26 cellular contexts compared by ENCODE assay signal in genomic region chr3:60421749-60422467, GRCh38.
A peak's percentile ranks its signal among the peaks of the same experiment; 100 is the strongest.
DNase-seq lines count a peak whose midpoint lies in the region; ATAC-seq, FAIRE-seq and TF ChIP-seq lines count a peak whose summit lies in the region.
"Had no signal": no experiment of that assay in that cellular context is flagged by ENCODE, and none has a peak within 500 bp of the region (broad histone marks: within the 10 kb centered on the region; RNA-seq: fewer than 3 reads in every experiment).

No MANE protein-coding gene starts in this region.

- no peaks in the 10 kb centered on the region for H4K20me1 ChIP-seq in HepG2 (ENCODE audit: insufficient read depth, low read length)
- H4K20me1 ChIP-seq: BLaER1 had no signal

- H3K4me1 ChIP-seq in HepG2 (ENCODE audit: insufficient read depth, low read length), result peaks cover 5% of the 10 kb centered on the region; the same call in 1 of the 2 replicates
- peaks cover 0 to 25% (median 5%) of the 10 kb centered on the region in 4 donors for H3K4me1 ChIP-seq in right lobe of liver
- peaks cover 2 to 3% of the 10 kb centered on the region in 2 donors for H3K4me1 ChIP-seq in small intestine (ENCODE audit: control insufficient read depth in 2 of 2, insufficient read depth in 1 of 2, low read depth in 1 of 2, low read length in 1 of 2)
- H3K4me1 ChIP-seq: A549, BE2C, BLaER1 had no signal

- in situ Hi-C loops in HepG2 (cut with HindIII; ENCODE audit: extremely low pct_ligation_motif_present, low pct_unique_long_range_greater_than_20kb), result no loop called here

- no peak overlapping the region for H3K4me3 ChIP-seq in HepG2 (replicated peaks in 1 of 3; ENCODE audit: insufficient read depth in 1 of 3, low read depth in 2 of 3, low read length in 3 of 3)
- H3K4me3 ChIP-seq in right lobe of liver, result no peak overlapping the region
- H3K4me3 ChIP-seq in small intestine (ENCODE audit: low read depth in 1 of 2, low read length in 2 of 2), result no peak overlapping the region
- H3K4me3 ChIP-seq: A549, BLaER1, GM12878 had no signal

- H3K36me3 ChIP-seq in HepG2 (replicated peaks in 1 of 2; ENCODE audit: control insufficient read depth in 1 of 2, insufficient read depth in 2 of 2, low read length in 2 of 2) (no peaks in the 10 kb centered on the region), right lobe of liver (no peaks in the 10 kb centered on the region), small intestine (ENCODE audit: control insufficient read depth in 2 of 2, insufficient read depth in 2 of 2, low read length in 2 of 2) (no peaks in the 10 kb centered on the region)
- H3K36me3 ChIP-seq: BE2C, BLaER1 had no signal

- no peaks in the 10 kb centered on the region for H3K79me2 ChIP-seq in HepG2 (ENCODE audit: insufficient read depth, low read length)

- no peak for TF ChIP-seq RAD21 in HepG2 (CRISPR knock-in tag; IDR thresholded peaks at IDR 0.05)

- TF ChIP-seq EP300 in HepG2 (IDR thresholded peaks at IDR 0.05; ENCODE audit: low read depth in 2 of 2, low read length in 2 of 2) (no peak), HepG2 (CRISPR knock-in tag; IDR thresholded peaks at IDR 0.05; ENCODE audit: borderline replicate concordance) (no peak)

- DNase-seq in left lobe of liver (ENCODE audit: low spot score) (peak; percentile 57), HepG2 (ENCODE audit: low spot score) (no peak), right lobe of liver (peak; percentile 27 to 61 (median 60)), small intestine (peak; percentile 80), 8988T (no peak), NCI-H1092 (lab: John Stamatoyannopoulos, UW) (no peak)
- DNase-seq: BE2C; C1 segment of cervical spinal cord; CD4-positive, alpha-beta memory T cell; CD4-positive, CD25-positive, alpha-beta regulatory T cell; CD8-positive, alpha-beta memory T cell; COR-L47; DMS 273 treated with DMSO at 0.1 percent for 48 hours; DMS153; DMS53; DMS79; DND-41; EL; GDM1 had no signal

- TF ChIP-seq CTCF in HepG2 (CRISPR knock-in tag; IDR thresholded peaks at IDR 0.05), result no peak
- TF ChIP-seq CTCF in right lobe of liver (IDR thresholded peaks at IDR 0.05), result no peak

- FAIRE-seq in HepG2 (lab: Jason Lieb, UNC), result no peak
- FAIRE-seq in small intestine (lab: Jason Lieb, UNC), result no peak
- FAIRE-seq: A549, GM12878, GM12892, GM18507, GM19239 had no signal

- H2AFZ ChIP-seq in HepG2 (ENCODE audit: low read length), result no peak overlapping the region

- intact Hi-C loops in HepG2 (cut with micrococcal nuclease; ENCODE audit: unreplicated experiment) (no loop called here), right lobe of liver (cut with DNase I) (loop anchor here in 1 of 2 donors (10.0 kb wide), 1 partner anchor 97 kb away; no protein-coding TSS in a partner anchor)

- BruUV-seq in HepG2 (replicated peaks; lab: Mats Ljungman, UMichigan), result no TSS peak

- POLR2A ChIA-PET in HepG2 (lab: Yijun Ruan, JAX), result no interaction called here

- ATAC-seq in left lobe of liver (peak; percentile 91), HepG2 (peak; percentile 23; the same call in 1 of the 3 replicates), right lobe of liver (peak; percentile 85 to 94 (median 92)), GM18868 (IDR thresholded peaks at IDR 0.05; ENCODE audit: unreplicated experiment) (no peak)
- ATAC-seq: A549, GM12878 had no signal

- H3K4me2 ChIP-seq in HepG2 (ENCODE audit: low read depth, low read length), result no peak overlapping the region
- H3K4me2 ChIP-seq: A549, BLaER1 had no signal

- no peak for TF ChIP-seq POLR2A in HepG2 (IDR thresholded peaks at IDR 0.05; ENCODE audit: insufficient read depth in 1 of 2, low read depth in 2 of 2, low read length in 2 of 2)
- no peak for TF ChIP-seq POLR2A in right lobe of liver (IDR thresholded peaks at IDR 0.05)

- no peaks in the 10 kb centered on the region for H3K9me3 ChIP-seq in HepG2 (ENCODE audit: low read length)
- H3K9me3 ChIP-seq in right lobe of liver, result no peaks in the 10 kb centered on the region
- H3K9me3 ChIP-seq in small intestine (ENCODE audit: control insufficient read depth, low read depth), result no peaks in the 10 kb centered on the region
- H3K9me3 ChIP-seq: A549, BE2C, BLaER1 had no signal

- CTCF ChIA-PET in HepG2 (lab: Yijun Ruan, JAX; ENCODE audit: low intra/inter-chr PET ratio, low total read pairs), result no interaction called here

- 1% methylated on average over 3 of the region's 3 CpGs for WGBS in HepG2 (ENCODE audit: low lambda C conversion rate)
- WGBS in right lobe of liver (ENCODE audit: insufficient coverage, low coverage, low lambda C conversion rate, missing lambda C conversion rate), result 34% methylated on average over 3 of the region's 3 CpGs
- 19 to 65% (median 41%) methylated on average over 3 of the region's 3 CpGs for WGBS in small intestine, 3 donors

- H3K27me3 ChIP-seq in HepG2 (ENCODE audit: control insufficient read depth in 1 of 2, insufficient read depth in 2 of 2, low read length in 2 of 2) (no peaks in the 10 kb centered on the region), right lobe of liver (no peaks in the 10 kb centered on the region), small intestine (ENCODE audit: control insufficient read depth in 2 of 2, insufficient read depth in 2 of 2, low read length in 2 of 2) (no peaks in the 10 kb centered on the region)
- H3K27me3 ChIP-seq: BE2C, BLaER1 had no signal

- no peak overlapping the region for H3K9ac ChIP-seq in HepG2 (ENCODE audit: insufficient read depth, low read depth, low read length)
- H3K9ac ChIP-seq: BLaER1 had no signal

- H3K27ac ChIP-seq in HepG2 (ENCODE audit: extremely low read length, insufficient read depth, low read length) (no peak overlapping the region), right lobe of liver (no peak overlapping the region), small intestine (ENCODE audit: low read depth in 1 of 2, low read length in 1 of 2) (no peak overlapping the region)
- H3K27ac ChIP-seq: A549, BLaER1 had no signal

TF ChIP-seq in HepG2, 621 proteins besides CTCF, POLR2A, EP300 and RAD21 (continues in another document):
- TF ChIP-seq HNF4A (CRISPR knock-in tag; IDR thresholded peaks at IDR 0.05) (no peak), NFATC3 (CRISPR knock-in tag; IDR thresholded peaks at IDR 0.05) (no peak), DBP (CRISPR knock-in tag; IDR thresholded peaks at IDR 0.05; ENCODE audit: not compliant biosample characterization) (no peak), MEF2D (CRISPR knock-in tag; IDR thresholded peaks at IDR 0.05) (no peak), TFDP2 (CRISPR knock-in tag; IDR thresholded peaks at IDR 0.05) (no peak), ELK4 (CRISPR knock-in tag; IDR thresholded peaks at IDR 0.05; ENCODE audit: borderline replicate concordance) (no peak), ZNF143 (CRISPR knock-in tag; IDR thresholded peaks at IDR 0.05) (no peak), ZNF562 (CRISPR knock-in tag; IDR thresholded peaks at IDR 0.05; ENCODE audit: borderline replicate concordance) (no peak), IRX3 (CRISPR knock-in tag; IDR thresholded peaks at IDR 0.05; ENCODE audit: borderline replicate concordance, low read depth) (no peak), ZNF512B (CRISPR knock-in tag; IDR thresholded peaks at IDR 0.05; ENCODE audit: borderline replicate concordance) (no peak), ZNF33B (CRISPR knock-in tag; IDR thresholded peaks at IDR 0.05) (no peak), ZSCAN29 (CRISPR knock-in tag; conservative IDR thresholded peaks at IDR 0.05) (no peak), SMAD1 (CRISPR knock-in tag; IDR thresholded peaks at IDR 0.05; ENCODE audit: borderline replicate concordance, low read depth) (no peak), RNF2 (conservative IDR thresholded peaks at IDR 0.05; ENCODE audit: low read depth) (no peak)

Comparison
In these comparisons a context has a peak if more than half of its experiments do, and no peak if none do; other contexts are left out.
1. DNase-seq: peak in left lobe of liver (single experiment), right lobe of liver (3 of 3) and small intestine (single experiment); none in HepG2 (single experiment), 8988T (single experiment) and NCI-H1092 (single experiment).